1 cellular context compared by ENCODE assay signal in the genomic region with DNA sequence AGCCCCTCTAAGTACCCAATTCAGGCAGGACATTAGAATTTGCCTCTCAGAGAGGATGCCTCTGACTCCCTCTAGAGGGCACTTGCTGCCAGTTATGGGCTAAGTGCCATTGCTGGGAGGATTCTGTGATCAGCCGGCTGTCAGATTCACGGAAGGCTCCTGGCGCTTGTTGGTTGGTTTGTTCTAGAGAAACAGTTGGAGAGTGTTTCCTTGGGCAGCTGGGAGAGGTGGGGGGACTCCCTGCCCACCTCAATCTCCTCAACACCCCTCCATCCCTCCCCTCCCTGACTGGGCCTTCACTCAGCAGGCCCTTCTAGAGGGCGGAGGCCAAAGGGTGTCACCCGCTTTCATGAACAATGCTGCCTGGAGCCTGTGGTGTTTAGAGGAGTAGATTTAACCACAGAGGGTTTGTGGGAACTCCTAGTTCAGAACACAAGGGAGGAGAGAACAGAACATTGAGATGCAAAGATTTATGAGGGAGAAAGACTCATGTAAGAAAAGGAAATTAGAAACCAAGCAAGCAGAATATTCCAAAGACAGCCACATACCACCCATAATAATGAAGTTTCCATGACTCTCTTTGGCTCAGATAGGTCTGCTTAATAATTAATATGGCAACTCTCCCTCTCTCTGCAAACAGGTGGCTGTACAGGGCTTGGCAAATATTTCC.
TF ChIP-seq lines count a peak whose summit lies in the region.

No MANE protein-coding gene starts in this region.

TF ChIP-seq in HepG2, 621 proteins besides CTCF, POLR2A, EP300 and RAD21 (continued from another document and continues in another):
- no peak for TF ChIP-seq PAX8 (CRISPR knock-in tag; IDR thresholded peaks at IDR 0.05; ENCODE audit: borderline replicate concordance)
- no peak for TF ChIP-seq SOX6 (IDR thresholded peaks at IDR 0.05)
- TF ChIP-seq SOX6 (CRISPR knock-in tag; IDR thresholded peaks at IDR 0.05), result 0 out of 2 replicates have a peak, but pooled peaks have one; percentile 15
- TF ChIP-seq HCFC1 (IDR thresholded peaks at IDR 0.05; ENCODE audit: low read depth, low read length), result no peak
- TF ChIP-seq ZNF33A (CRISPR knock-in tag; IDR thresholded peaks at IDR 0.05; ENCODE audit: borderline replicate concordance), result no peak
- TF ChIP-seq HHEX (CRISPR knock-in tag; IDR thresholded peaks at IDR 0.05), result no peak
- peak; percentile 71 for TF ChIP-seq SMC3 (IDR thresholded peaks at IDR 0.05; ENCODE audit: low read length)
- TF ChIP-seq, protein P1, sequence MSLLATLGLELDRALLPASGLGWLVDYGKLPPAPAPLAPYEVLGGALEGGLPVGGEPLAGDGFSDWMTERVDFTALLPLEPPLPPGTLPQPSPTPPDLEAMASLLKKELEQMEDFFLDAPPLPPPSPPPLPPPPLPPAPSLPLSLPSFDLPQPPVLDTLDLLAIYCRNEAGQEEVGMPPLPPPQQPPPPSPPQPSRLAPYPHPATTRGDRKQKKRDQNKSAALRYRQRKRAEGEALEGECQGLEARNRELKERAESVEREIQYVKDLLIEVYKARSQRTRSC (CRISPR knock-in tag; IDR thresholded peaks at IDR 0.05; ENCODE audit: low read depth), result no peak
- TF ChIP-seq MZF1 (CRISPR knock-in tag; IDR thresholded peaks at IDR 0.05; ENCODE audit: borderline replicate concordance), result no peak
- TF ChIP-seq ZNF629 (CRISPR knock-in tag; conservative IDR thresholded peaks at IDR 0.05), result no peak
- TF ChIP-seq TGIF2 (CRISPR knock-in tag; IDR thresholded peaks at IDR 0.05), result peak; percentile 22; the same call in 1 of the 2 replicates
- TF ChIP-seq, protein P2, sequence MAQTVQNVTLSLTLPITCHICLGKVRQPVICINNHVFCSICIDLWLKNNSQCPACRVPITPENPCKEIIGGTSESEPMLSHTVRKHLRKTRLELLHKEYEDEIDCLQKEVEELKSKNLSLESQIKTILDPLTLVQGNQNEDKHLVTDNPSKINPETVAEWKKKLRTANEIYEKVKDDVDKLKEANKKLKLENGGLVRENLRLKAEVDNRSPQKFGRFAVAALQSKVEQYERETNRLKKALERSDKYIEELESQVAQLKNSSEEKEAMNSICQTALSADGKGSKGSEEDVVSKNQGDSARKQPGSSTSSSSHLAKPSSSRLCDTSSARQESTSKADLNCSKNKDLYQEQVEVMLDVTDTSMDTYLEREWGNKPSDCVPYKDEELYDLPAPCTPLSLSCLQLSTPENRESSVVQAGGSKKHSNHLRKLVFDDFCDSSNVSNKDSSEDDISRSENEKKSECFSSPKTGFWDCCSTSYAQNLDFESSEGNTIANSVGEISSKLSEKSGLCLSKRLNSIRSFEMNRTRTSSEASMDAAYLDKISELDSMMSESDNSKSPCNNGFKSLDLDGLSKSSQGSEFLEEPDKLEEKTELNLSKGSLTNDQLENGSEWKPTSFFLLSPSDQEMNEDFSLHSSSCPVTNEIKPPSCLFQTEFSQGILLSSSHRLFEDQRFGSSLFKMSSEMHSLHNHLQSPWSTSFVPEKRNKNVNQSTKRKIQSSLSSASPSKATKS (CRISPR knock-in tag; IDR thresholded peaks at IDR 0.05), result no peak
- TF ChIP-seq REL (CRISPR knock-in tag; conservative IDR thresholded peaks at IDR 0.05), result 0 out of 2 replicates have a peak, but pooled peaks have one; percentile 32
- TF ChIP-seq SRY (CRISPR knock-in tag; IDR thresholded peaks at IDR 0.05), result no peak
- TF ChIP-seq, protein P3, sequence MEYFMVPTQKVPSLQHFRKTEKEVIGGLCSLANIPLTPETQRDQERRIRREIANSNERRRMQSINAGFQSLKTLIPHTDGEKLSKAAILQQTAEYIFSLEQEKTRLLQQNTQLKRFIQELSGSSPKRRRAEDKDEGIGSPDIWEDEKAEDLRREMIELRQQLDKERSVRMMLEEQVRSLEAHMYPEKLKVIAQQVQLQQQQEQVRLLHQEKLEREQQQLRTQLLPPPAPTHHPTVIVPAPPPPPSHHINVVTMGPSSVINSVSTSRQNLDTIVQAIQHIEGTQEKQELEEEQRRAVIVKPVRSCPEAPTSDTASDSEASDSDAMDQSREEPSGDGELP (IDR thresholded peaks at IDR 0.05; ENCODE audit: borderline replicate concordance, low read depth), result no peak; the same call in 1 of the 2 replicates
- TF ChIP-seq, protein P4, sequence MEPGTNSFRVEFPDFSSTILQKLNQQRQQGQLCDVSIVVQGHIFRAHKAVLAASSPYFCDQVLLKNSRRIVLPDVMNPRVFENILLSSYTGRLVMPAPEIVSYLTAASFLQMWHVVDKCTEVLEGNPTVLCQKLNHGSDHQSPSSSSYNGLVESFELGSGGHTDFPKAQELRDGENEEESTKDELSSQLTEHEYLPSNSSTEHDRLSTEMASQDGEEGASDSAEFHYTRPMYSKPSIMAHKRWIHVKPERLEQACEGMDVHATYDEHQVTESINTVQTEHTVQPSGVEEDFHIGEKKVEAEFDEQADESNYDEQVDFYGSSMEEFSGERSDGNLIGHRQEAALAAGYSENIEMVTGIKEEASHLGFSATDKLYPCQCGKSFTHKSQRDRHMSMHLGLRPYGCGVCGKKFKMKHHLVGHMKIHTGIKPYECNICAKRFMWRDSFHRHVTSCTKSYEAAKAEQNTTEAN (CRISPR knock-in tag; conservative IDR thresholded peaks at IDR 0.05), result no peak
- TF ChIP-seq, protein P5, sequence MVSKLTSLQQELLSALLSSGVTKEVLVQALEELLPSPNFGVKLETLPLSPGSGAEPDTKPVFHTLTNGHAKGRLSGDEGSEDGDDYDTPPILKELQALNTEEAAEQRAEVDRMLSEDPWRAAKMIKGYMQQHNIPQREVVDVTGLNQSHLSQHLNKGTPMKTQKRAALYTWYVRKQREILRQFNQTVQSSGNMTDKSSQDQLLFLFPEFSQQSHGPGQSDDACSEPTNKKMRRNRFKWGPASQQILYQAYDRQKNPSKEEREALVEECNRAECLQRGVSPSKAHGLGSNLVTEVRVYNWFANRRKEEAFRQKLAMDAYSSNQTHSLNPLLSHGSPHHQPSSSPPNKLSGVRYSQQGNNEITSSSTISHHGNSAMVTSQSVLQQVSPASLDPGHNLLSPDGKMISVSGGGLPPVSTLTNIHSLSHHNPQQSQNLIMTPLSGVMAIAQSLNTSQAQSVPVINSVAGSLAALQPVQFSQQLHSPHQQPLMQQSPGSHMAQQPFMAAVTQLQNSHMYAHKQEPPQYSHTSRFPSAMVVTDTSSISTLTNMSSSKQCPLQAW (CRISPR knock-in tag; IDR thresholded peaks at IDR 0.05), result 0 out of 2 replicates have a peak, but pooled peaks have one; percentile 32
- TF ChIP-seq, protein P6, sequence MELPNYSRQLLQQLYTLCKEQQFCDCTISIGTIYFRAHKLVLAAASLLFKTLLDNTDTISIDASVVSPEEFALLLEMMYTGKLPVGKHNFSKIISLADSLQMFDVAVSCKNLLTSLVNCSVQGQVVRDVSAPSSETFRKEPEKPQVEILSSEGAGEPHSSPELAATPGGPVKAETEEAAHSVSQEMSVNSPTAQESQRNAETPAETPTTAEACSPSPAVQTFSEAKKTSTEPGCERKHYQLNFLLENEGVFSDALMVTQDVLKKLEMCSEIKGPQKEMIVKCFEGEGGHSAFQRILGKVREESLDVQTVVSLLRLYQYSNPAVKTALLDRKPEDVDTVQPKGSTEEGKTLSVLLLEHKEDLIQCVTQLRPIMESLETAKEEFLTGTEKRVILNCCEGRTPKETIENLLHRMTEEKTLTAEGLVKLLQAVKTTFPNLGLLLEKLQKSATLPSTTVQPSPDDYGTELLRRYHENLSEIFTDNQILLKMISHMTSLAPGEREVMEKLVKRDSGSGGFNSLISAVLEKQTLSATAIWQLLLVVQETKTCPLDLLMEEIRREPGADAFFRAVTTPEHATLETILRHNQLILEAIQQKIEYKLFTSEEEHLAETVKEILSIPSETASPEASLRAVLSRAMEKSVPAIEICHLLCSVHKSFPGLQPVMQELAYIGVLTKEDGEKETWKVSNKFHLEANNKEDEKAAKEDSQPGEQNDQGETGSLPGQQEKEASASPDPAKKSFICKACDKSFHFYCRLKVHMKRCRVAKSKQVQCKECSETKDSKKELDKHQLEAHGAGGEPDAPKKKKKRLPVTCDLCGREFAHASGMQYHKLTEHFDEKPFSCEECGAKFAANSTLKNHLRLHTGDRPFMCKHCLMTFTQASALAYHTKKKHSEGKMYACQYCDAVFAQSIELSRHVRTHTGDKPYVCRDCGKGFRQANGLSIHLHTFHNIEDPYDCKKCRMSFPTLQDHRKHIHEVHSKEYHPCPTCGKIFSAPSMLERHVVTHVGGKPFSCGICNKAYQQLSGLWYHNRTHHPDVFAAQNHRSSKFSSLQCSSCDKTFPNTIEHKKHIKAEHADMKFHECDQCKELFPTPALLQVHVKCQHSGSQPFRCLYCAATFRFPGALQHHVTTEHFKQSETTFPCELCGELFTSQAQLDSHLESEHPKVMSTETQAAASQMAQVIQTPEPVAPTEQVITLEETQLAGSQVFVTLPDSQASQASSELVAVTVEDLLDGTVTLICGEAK (IDR thresholded peaks at IDR 0.05), result no peak
- TF ChIP-seq, protein P6 (CRISPR knock-in tag; IDR thresholded peaks at IDR 0.05), result no peak
- TF ChIP-seq, protein P7, sequence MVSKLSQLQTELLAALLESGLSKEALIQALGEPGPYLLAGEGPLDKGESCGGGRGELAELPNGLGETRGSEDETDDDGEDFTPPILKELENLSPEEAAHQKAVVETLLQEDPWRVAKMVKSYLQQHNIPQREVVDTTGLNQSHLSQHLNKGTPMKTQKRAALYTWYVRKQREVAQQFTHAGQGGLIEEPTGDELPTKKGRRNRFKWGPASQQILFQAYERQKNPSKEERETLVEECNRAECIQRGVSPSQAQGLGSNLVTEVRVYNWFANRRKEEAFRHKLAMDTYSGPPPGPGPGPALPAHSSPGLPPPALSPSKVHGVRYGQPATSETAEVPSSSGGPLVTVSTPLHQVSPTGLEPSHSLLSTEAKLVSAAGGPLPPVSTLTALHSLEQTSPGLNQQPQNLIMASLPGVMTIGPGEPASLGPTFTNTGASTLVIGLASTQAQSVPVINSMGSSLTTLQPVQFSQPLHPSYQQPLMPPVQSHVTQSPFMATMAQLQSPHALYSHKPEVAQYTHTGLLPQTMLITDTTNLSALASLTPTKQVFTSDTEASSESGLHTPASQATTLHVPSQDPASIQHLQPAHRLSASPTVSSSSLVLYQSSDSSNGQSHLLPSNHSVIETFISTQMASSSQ (IDR thresholded peaks at IDR 0.05; ENCODE audit: low read depth), result no peak
- TF ChIP-seq, protein P7 (CRISPR knock-in tag; IDR thresholded peaks at IDR 0.05; ENCODE audit: borderline replicate concordance), result no peak
- no peak for TF ChIP-seq NFIC (IDR thresholded peaks at IDR 0.05; ENCODE audit: low read length)
- TF ChIP-seq ZNF569 (CRISPR knock-in tag; IDR thresholded peaks at IDR 0.05; ENCODE audit: borderline replicate concordance), result no peak
- TF ChIP-seq, protein P8, sequence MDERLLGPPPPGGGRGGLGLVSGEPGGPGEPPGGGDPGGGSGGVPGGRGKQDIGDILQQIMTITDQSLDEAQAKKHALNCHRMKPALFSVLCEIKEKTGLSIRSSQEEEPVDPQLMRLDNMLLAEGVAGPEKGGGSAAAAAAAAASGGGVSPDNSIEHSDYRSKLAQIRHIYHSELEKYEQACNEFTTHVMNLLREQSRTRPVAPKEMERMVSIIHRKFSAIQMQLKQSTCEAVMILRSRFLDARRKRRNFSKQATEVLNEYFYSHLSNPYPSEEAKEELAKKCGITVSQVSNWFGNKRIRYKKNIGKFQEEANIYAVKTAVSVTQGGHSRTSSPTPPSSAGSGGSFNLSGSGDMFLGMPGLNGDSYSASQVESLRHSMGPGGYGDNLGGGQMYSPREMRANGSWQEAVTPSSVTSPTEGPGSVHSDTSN (CRISPR knock-in tag; IDR thresholded peaks at IDR 0.05), result no peak
- 0 out of 2 replicates have a peak, but pooled peaks have one; percentile 10 for TF ChIP-seq ZNF331 (CRISPR knock-in tag; IDR thresholded peaks at IDR 0.05)
- peak; percentile 76 for TF ChIP-seq STAG1 (CRISPR knock-in tag; IDR thresholded peaks at IDR 0.05)
- no peak for TF ChIP-seq HDAC6 (IDR thresholded peaks at IDR 0.05; ENCODE audit: low read depth, low read length)
- peak; percentile 66 for TF ChIP-seq XRCC5 (optimal IDR thresholded peaks at IDR 0.05; ENCODE audit: low read length)
- 0 out of 2 replicates have a peak, but pooled peaks have one; percentile 17 for TF ChIP-seq MIXL1 (CRISPR knock-in tag; IDR thresholded peaks at IDR 0.05)
- TF ChIP-seq ZNF619 (CRISPR knock-in tag; IDR thresholded peaks at IDR 0.05), result no peak
- 0 out of 2 replicates have a peak, but pooled peaks have one; percentile 21 for TF ChIP-seq SAP130 (CRISPR knock-in tag; IDR thresholded peaks at IDR 0.05; ENCODE audit: low read depth)
